1 cellular context compared by ENCODE assay signal in the genomic region with DNA sequence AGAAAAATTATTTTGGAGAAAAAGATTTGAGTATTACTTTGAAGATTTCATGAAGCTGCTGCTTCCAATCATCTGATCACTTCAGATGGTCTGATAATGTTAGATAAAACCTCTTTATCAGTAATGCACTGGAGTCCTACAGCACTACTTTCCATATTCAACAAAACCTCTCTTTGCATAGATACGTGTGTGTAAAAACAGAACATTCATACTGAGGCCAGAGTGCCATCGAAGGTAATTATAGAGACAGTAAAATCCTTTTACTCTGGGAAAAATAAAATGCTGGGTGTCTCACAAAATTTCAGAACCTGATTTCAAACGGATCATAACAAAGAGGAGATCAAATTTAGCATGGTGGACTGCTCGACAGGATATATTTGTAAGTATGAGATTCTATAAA.
TF ChIP-seq lines count a peak whose summit lies in the region.

A gene with protein sequence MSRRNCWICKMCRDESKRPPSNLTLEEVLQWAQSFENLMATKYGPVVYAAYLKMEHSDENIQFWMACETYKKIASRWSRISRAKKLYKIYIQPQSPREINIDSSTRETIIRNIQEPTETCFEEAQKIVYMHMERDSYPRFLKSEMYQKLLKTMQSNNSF (plus strand): TSS at position 209 of the 400 bp plus-strand sequence. CDS start 8,188 bp downstream, outside the sequence.

TF ChIP-seq in SK-N-SH treated with all-trans-retinoic acid at 6 μM for 48 hours, 23 proteins besides CTCF, POLR2A, EP300 and RAD21 (continued from another document):
- TF ChIP-seq TOX (CRISPR knock-in tag; IDR thresholded peaks at IDR 0.05; ENCODE audit: borderline replicate concordance) (no peak), ZFP3 (CRISPR knock-in tag; IDR thresholded peaks at IDR 0.05) (no peak), BACH2 (CRISPR knock-in tag; IDR thresholded peaks at IDR 0.05; ENCODE audit: borderline replicate concordance) (no peak), CREB5 (CRISPR knock-in tag; IDR thresholded peaks at IDR 0.05; ENCODE audit: low read depth) (no peak), ARNTL (CRISPR knock-in tag; IDR thresholded peaks at IDR 0.05; ENCODE audit: borderline replicate concordance, low read depth) (no peak), PPARA (CRISPR knock-in tag; IDR thresholded peaks at IDR 0.05; ENCODE audit: borderline replicate concordance) (no peak), GLIS3 (CRISPR knock-in tag; IDR thresholded peaks at IDR 0.05) (no peak), OSR1 (CRISPR knock-in tag; IDR thresholded peaks at IDR 0.05) (no peak), TCF4 (CRISPR knock-in tag; IDR thresholded peaks at IDR 0.05; ENCODE audit: borderline replicate concordance) (no peak), ZNF8 (CRISPR knock-in tag; IDR thresholded peaks at IDR 0.05) (no peak), SNAI2 (CRISPR knock-in tag; IDR thresholded peaks at IDR 0.05) (no peak), ZFP30 (CRISPR knock-in tag; IDR thresholded peaks at IDR 0.05) (no peak)
